Comparison of ENCODE assay signal across 25 cellular contexts in the genomic region with DNA sequence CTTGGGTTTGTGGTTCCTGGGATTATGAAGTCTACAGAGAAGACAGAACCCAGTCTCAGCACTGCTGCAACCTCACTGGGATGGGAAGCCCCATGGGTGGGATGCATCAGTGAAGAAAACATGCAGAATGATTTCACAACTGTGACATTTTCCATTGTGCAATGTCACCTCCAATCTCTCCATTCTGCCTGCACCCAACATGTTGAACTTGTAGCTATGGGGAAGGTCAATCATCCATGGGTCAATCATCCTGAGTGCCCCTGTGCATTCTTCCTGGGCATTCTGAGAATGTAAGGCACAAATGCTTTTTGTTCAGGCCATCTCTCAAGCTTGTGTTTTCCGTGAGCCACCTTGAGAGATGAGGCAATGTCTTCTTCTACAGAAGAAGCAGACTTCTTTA.
"Had no signal": no experiment of that assay in that cellular context is flagged by ENCODE, and none has a peak within 500 bp of the region (broad histone marks: within the 10 kb centered on the region; RNA-seq: fewer than 3 reads in every experiment).

No MANE protein-coding gene starts in this region.

- FAIRE-seq: TTC549 had no signal

- H3K27me3 ChIP-seq: brain microvascular endothelial cell had no signal

- H3K4me2 ChIP-seq: PC-9 had no signal

- DNase-seq: activated B cell treated with CpG ODN at 0.5 μM for 24 hours; activated CD4-positive, alpha-beta memory T cell treated with anti-CD3 and anti-CD28 coated beads for 36 hours; activated CD4-positive, alpha-beta T cell treated with anti-CD3 and anti-CD28 coated beads for 1 hour; activated CD4-positive, alpha-beta T cell treated with anti-CD3 and anti-CD28 coated beads, Interleukin-2, amount 10 ng/mL, durations not matched to agents 7 days and 5 days; activated CD8-positive, alpha-beta memory T cell treated with anti-CD3 and anti-CD28 coated beads for 24 hours; activated effector memory CD4-positive, alpha-beta T cell treated with anti-CD3 and anti-CD28 coated beads, Interleukin-2, amount 50 U/mL, for 16 hours; activated naive CD4-positive, alpha-beta T cell treated with Interleukin-2 at 50 U/mL for 16 hours; activated T-cell treated with anti-CD3 and anti-CD28 coated beads, Interleukin-2, amount 50 U/mL, for 4 hours; brain microvascular endothelial cell; cerebellar nuclear complex; Kasumi-1; KBM-7; NCI-H1092 treated with DMSO at 0.1 percent for 48 hours; NCI-H1417 treated with DMSO at 0.1 percent for 48 hours; NCI-H1694; NCI-H2029; NCI-H2107; NCI-H345; NCI-H510A; NCI-H526 treated with DMSO at 0.1 percent for 48 hours; NK-92 treated with Interleukin-12 subunit alpha and Interleukin-12 subunit beta, amount 100 ng/mL, for 24 hours; PC-9; SHP77 treated with DMSO at 0.1 percent for 48 hours; T-helper 9 cell had no signal

- H3K36me3 ChIP-seq: brain microvascular endothelial cell had no signal

- H3K4me3 ChIP-seq: PC-9 had no signal

- H2AFZ ChIP-seq: PC-9 had no signal

- ATAC-seq: activated T-cell treated with anti-CD3 and anti-CD28 coated beads, Interleukin-2, amount 50 U/mL, for 4 hours had no signal

- H3K27ac ChIP-seq: brain microvascular endothelial cell, PC-9 had no signal
